Comparison of ENCODE assay signal across 29 cellular contexts in the genomic region with DNA sequence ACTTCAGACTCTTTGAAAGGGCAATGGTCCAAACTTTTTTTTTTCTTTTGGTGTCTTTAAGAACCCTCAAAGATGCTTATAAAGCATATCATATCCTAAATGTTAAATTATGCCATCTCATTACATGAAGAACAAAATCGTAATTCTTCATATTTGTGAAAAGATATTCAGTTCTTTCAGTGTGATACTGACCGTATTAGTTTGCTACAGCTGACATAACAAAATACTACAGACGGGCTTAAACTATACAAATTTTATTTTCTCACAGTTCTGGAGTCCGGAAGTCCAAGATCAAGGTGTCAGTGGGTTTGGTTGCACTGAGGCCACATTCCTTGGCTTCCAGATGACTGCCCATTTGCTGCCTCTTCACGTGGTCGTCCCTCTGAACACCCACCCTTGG.
"Had no signal": no experiment of that assay in that cellular context is flagged by ENCODE, and none has a peak within 500 bp of the region (broad histone marks: within the 10 kb centered on the region; RNA-seq: fewer than 3 reads in every experiment).

No MANE protein-coding gene starts in this region.

- H3K9me3 ChIP-seq: suprapubic skin, testis, thoracic aorta, thyroid gland, tibial artery, transverse colon, upper lobe of left lung, upper lobe of right lung, uterus, vagina had no signal

- H3K27ac ChIP-seq: stomach, suprapubic skin, testis, thoracic aorta, thyroid gland, tibial artery, tibial nerve, transverse colon, upper lobe of left lung, upper lobe of right lung, uterus, vagina had no signal

- H3K36me3 ChIP-seq: stomach, suprapubic skin, thoracic aorta, thyroid gland, tibial artery, tibial nerve, transverse colon, upper lobe of left lung, upper lobe of right lung, uterus, vagina had no signal

- H3K27me3 Mint-ChIP-seq: stimulated activated memory B cell treated with anti-CD40 and anti-IgM and Interleukin-4, amounts not matched to agents 10 μg/mL and 1 μg/mL and 100 μg/mL, for 72 hours; stimulated activated naive CD8-positive, alpha-beta T cell treated with anti-CD3 and anti-CD28 coated beads, Interleukin-15, amount 100 ng/mL, for 72 hours; stimulated activated naive CD8-positive, alpha-beta T cell treated with anti-CD3 and anti-CD28 coated beads, Interleukin-15, Interleukin-2, amounts not matched to agents 100 ng/mL and 50 ng/mL, for 24 hours; type B pancreatic cell had no signal

- FAIRE-seq: urothelium cell line had no signal

- H3K4me1 Mint-ChIP-seq: stimulated activated effector memory CD8-positive, alpha-beta T cell treated with anti-CD3 and anti-CD28 coated beads, Interleukin-12 subunit alpha, Interleukin-12 subunit beta, amount 100 ng/mL, for 72 hours; stimulated activated memory B cell treated with anti-CD40 and anti-IgM and Interleukin-4, amounts not matched to agents 10 μg/mL and 1 μg/mL and 100 μg/mL, for 72 hours; stimulated activated naive B cell treated with anti-CD40 and anti-IgM and Interleukin-4, amounts not matched to agents 10 μg/mL and 1 μg/mL and 100 μg/mL, for 72 hours; stimulated activated naive CD8-positive, alpha-beta T cell treated with anti-CD3 and anti-CD28 coated beads, Interleukin-15, amount 100 ng/mL, for 72 hours had no signal

- H3K27me3 ChIP-seq: stomach, suprapubic skin, testis, thyroid gland, tibial artery, tibial nerve, transverse colon, upper lobe of left lung, upper lobe of right lung, uterus, vagina had no signal

- ATAC-seq: stimulated activated effector memory CD8-positive, alpha-beta T cell treated with anti-CD3 and anti-CD28 coated beads, Interleukin-12 subunit alpha, Interleukin-12 subunit beta, amount 100 ng/mL, for 72 hours; stimulated activated memory B cell treated with anti-CD40 and anti-IgM and Interleukin-4, amounts not matched to agents 10 μg/mL and 1 μg/mL and 100 μg/mL, for 72 hours; stimulated activated naive B cell treated with anti-CD40 and anti-IgM and Interleukin-4, amounts not matched to agents 10 μg/mL and 1 μg/mL and 100 μg/mL, for 72 hours; stimulated activated naive CD8-positive, alpha-beta T cell treated with anti-CD3 and anti-CD28 coated beads, Interleukin-15, amount 100 ng/mL, for 72 hours; stimulated activated naive CD8-positive, alpha-beta T cell treated with anti-CD3 and anti-CD28 coated beads, Interleukin-15, Interleukin-2, amounts not matched to agents 100 U/mL and 50 U/mL, for 24 hours; upper lobe of right lung had no signal

- H3K36me3 Mint-ChIP-seq: stimulated activated effector memory CD8-positive, alpha-beta T cell treated with anti-CD3 and anti-CD28 coated beads, Interleukin-12 subunit alpha, Interleukin-12 subunit beta, amount 100 ng/mL, for 72 hours; type B pancreatic cell had no signal

- H3K4me3 Mint-ChIP-seq: stimulated activated effector memory CD8-positive, alpha-beta T cell treated with anti-CD3 and anti-CD28 coated beads, Interleukin-12 subunit alpha, Interleukin-12 subunit beta, amount 100 ng/mL, for 72 hours; stimulated activated memory B cell treated with anti-CD40 and anti-IgM and Interleukin-4, amounts not matched to agents 10 μg/mL and 1 μg/mL and 100 μg/mL, for 72 hours; stimulated activated naive B cell treated with anti-CD40 and anti-IgM and Interleukin-4, amounts not matched to agents 10 μg/mL and 1 μg/mL and 100 μg/mL, for 72 hours; stimulated activated naive CD8-positive, alpha-beta T cell treated with anti-CD3 and anti-CD28 coated beads, Interleukin-15, amount 100 ng/mL, for 72 hours; stimulated activated naive CD8-positive, alpha-beta T cell treated with anti-CD3 and anti-CD28 coated beads, Interleukin-15, Interleukin-2, amounts not matched to agents 100 ng/mL and 50 ng/mL, for 24 hours; type B pancreatic cell had no signal

- H3K4me1 ChIP-seq: stomach, suprapubic skin, testis, thyroid gland, tibial artery, tibial nerve, transverse colon, upper lobe of left lung, upper lobe of right lung, uterus, vagina had no signal

- H3K4me3 ChIP-seq: stomach, suprapubic skin, testis, thoracic aorta, thyroid gland, tibial artery, tibial nerve, transverse colon, upper lobe of left lung, upper lobe of right lung, uterus, vagina had no signal

- H3K27ac Mint-ChIP-seq: stimulated activated effector memory CD8-positive, alpha-beta T cell treated with anti-CD3 and anti-CD28 coated beads, Interleukin-12 subunit alpha, Interleukin-12 subunit beta, amount 100 ng/mL, for 72 hours; stimulated activated memory B cell treated with anti-CD40 and anti-IgM and Interleukin-4, amounts not matched to agents 10 μg/mL and 1 μg/mL and 100 μg/mL, for 72 hours; stimulated activated naive B cell treated with anti-CD40 and anti-IgM and Interleukin-4, amounts not matched to agents 10 μg/mL and 1 μg/mL and 100 μg/mL, for 72 hours; stimulated activated naive CD8-positive, alpha-beta T cell treated with anti-CD3 and anti-CD28 coated beads, Interleukin-15, amount 100 ng/mL, for 72 hours; stimulated activated naive CD8-positive, alpha-beta T cell treated with anti-CD3 and anti-CD28 coated beads, Interleukin-15, Interleukin-2, amounts not matched to agents 100 ng/mL and 50 ng/mL, for 24 hours; type B pancreatic cell had no signal

- DNase-seq: stimulated activated CD4-positive, alpha-beta T cell treated with anti-CD3 and anti-CD28 coated beads, Interleukin-2, amount 100 ng/mL, for 48 hours; stimulated activated CD4-positive, alpha-beta T cell treated with anti-CD3 and anti-CD28 coated beads, Interleukin-4, amount 100 ng/mL, for 1 hour; stimulated activated CD4-positive, alpha-beta T cell treated with anti-CD3 and anti-CD28 coated beads, Interleukin-4, amount 100 ng/mL, for 24 hours; stimulated activated CD4-positive, alpha-beta T cell treated with anti-CD3 and anti-CD28 coated beads, Interleukin-4, amount 100 ng/mL, for 4 hours; stimulated activated CD8-positive, alpha-beta memory T cell treated with anti-CD3 and anti-CD28 coated beads, Interleukin-4, amount 100 ng/mL, for 48 hours; stimulated activated naive B cell treated with anti-CD40 and anti-IgM and Interleukin-4, amounts not matched to agents 10 μg/mL and 1 μg/mL and 100 μg/mL, for 72 hours; stimulated activated naive CD4-positive, alpha-beta T cell; stimulated activated naive CD4-positive, alpha-beta T cell treated with Interleukin-2 at 50 U/mL for 16 hours; stimulated activated naive CD8-positive, alpha-beta T cell treated with anti-CD3 and anti-CD28 coated beads, Interleukin-15, amount 100 ng/mL, for 72 hours; stimulated activated naive CD8-positive, alpha-beta T cell treated with anti-CD3 and anti-CD28 coated beads, Interleukin-15, Interleukin-2, amounts not matched to agents 100 U/mL and 50 U/mL, for 24 hours; stomach; substantia nigra; testis; thyroid gland; tibial artery; transverse colon; trophoblast cell; upper lobe of left lung; upper lobe of right lung; uterus had no signal
